Comparison of ENCODE assay signal across 1 cellular context in the genomic region with DNA sequence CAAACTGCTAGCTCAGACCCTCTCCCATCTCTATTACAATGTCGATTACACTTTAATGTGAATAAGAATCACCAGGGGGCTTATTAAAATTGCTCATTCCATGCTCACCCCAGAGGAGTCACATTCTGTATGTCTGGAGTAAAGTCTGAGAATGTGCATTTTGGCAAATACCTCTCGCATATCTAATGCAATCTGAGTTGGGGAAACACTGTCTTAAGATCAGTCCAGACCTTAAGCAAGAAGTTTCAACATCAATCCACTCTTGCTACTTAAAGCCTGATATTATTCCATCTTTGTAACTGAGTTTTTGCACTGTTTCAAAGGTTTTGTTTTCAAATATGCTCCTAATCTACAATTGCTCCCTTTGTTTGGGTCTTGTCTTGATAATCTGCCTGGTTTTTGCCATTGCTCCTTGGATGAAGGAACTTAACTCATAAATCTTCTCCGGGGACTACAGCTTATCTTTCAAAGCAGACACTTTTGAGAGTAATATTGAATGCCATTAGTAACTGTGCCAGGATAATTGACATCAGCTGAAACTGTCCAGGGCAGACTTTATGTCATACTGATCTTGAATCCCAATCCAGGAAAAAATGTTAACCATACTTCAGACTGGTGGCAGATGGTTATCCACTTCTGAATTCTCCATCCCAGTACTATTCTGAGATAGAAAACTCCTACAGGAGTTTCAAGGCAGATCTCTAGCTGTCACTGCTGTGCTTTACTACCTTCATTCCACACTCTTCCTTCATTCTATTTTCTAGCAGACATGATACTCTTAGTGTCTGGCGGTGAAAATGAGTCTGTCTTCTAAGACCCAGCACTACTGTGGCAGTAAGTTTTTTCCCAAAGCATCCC.
TF ChIP-seq lines count a peak whose summit lies in the region.

No MANE protein-coding gene starts in this region.

TF ChIP-seq in SK-N-SH treated with all-trans-retinoic acid at 6 μM for 48 hours, 23 proteins besides CTCF, POLR2A, EP300 and RAD21 (continued from another document):
- no peak for TF ChIP-seq CREB5 (CRISPR knock-in tag; IDR thresholded peaks at IDR 0.05; ENCODE audit: low read depth)
- peak; percentile 75; the same call in 1 of the 2 replicates for TF ChIP-seq SNAI2 (CRISPR knock-in tag; IDR thresholded peaks at IDR 0.05)
- no peak for TF ChIP-seq BACH2 (CRISPR knock-in tag; IDR thresholded peaks at IDR 0.05; ENCODE audit: borderline replicate concordance)
